In the genomic region with DNA sequence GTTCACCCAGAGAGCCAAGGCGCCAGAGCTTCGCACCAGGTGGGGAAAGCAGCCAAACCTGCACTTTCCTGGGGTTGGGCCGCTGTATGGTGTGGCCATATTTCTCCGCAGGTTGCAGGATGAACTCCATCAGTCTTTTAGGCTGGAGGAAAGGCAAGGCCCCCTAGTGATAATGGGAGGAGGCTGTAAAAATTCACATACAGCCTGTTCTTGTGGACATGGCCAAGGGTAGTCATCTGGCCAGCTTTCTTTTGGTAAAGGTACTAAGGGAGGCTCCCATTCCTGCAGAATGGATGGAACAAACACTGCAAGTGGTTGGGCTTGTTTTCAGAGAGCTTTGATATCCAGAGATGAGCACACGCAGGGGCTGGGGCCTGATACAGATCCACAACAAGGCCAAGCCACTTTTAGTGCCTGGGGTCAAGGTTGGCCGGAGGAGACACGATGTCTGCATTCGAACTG, we compare ENCODE assay signal across 10 cellular contexts. TPM values are rescaled to one million over a fixed set of nuclear protein-coding genes. Genes with fewer than 3 reads are reported as not detected.
DNase-seq lines count a peak whose midpoint lies in the region; ATAC-seq and TF ChIP-seq lines count a peak whose summit lies in the region.
"Had no signal": no experiment of that assay in that cellular context is flagged by ENCODE, and none has a peak within 500 bp of the region (broad histone marks: within the 10 kb centered on the region; RNA-seq: fewer than 3 reads in every experiment).

No MANE protein-coding gene starts in this region.

- H3K9me3 ChIP-seq in heart left ventricle (no peaks in the 10 kb centered on the region), esophagus (ENCODE audit: control insufficient read depth in 2 of 2, insufficient read depth in 1 of 2, low read depth in 1 of 2, low read length in 1 of 2) (no peaks in the 10 kb centered on the region)

- H3K4me3 ChIP-seq in heart left ventricle (no peak overlapping the region), esophagus (ENCODE audit: low read depth in 1 of 2, low read length in 2 of 2) (no peak overlapping the region)

- ATAC-seq in heart left ventricle, result no peak
- ATAC-seq in left ventricle myocardium superior, result no peak
- ATAC-seq in GM21447 (IDR thresholded peaks at IDR 0.05; ENCODE audit: unreplicated experiment), result no peak
- no peak for ATAC-seq in HG02571 (IDR thresholded peaks at IDR 0.05; ENCODE audit: unreplicated experiment)

- no peak for TF ChIP-seq POLR2A in heart left ventricle (IDR thresholded peaks at IDR 0.05)

- H3K27ac ChIP-seq in heart left ventricle (peak overlapping the region; percentile 8 to 85 (median 74)), esophagus (ENCODE audit: low read depth in 2 of 2, low read length in 1 of 2) (peak overlapping the region; percentile 63 to 75)

- no peak for TF ChIP-seq CTCF in heart left ventricle (IDR thresholded peaks at IDR 0.05)
- no peak for TF ChIP-seq CTCF in nephron (IDR thresholded peaks at IDR 0.05; ENCODE audit: unreplicated experiment in 3 of 3)

- H3K36me3 ChIP-seq in heart left ventricle, result no peaks in the 10 kb centered on the region
- H3K36me3 ChIP-seq in esophagus (ENCODE audit: control insufficient read depth in 2 of 2, insufficient read depth in 2 of 2, low read length in 1 of 2), result no peaks in the 10 kb centered on the region

- H3K4me1 Mint-ChIP-seq in nephron, result peaks cover 55% of the 10 kb centered on the region

- H3K27me3 ChIP-seq in heart left ventricle (peaks cover 0 to 8% (median 0%) of the 10 kb centered on the region in 9 donors), esophagus (ENCODE audit: control insufficient read depth in 1 of 2, insufficient read depth in 2 of 2, low read length in 2 of 2) (no peaks in the 10 kb centered on the region)

- no peak overlapping the region for H3K4me3 Mint-ChIP-seq in nephron

- peaks cover 4% of the 10 kb centered on the region for H3K36me3 Mint-ChIP-seq in nephron (ENCODE audit: low read depth)

- peak overlapping the region; percentile 94 to 96 (median 95) for H3K27ac Mint-ChIP-seq in nephron

- H3K27me3 Mint-ChIP-seq in nephron (ENCODE audit: low read depth), result no peaks in the 10 kb centered on the region

- 80 to 86% (median 85%) methylated on average over 6 to 8 of the region's 8 CpGs for WGBS in heart left ventricle, 4 donors
- 76 to 80% methylated on average over 8 of the region's 8 CpGs for WGBS in esophagus, 2 donors

- no peaks in the 10 kb centered on the region for H3K9me3 Mint-ChIP-seq in nephron

- DNase-seq in heart left ventricle, result no peak
- DNase-seq in left ventricle myocardium superior, result no peak
- no peak for DNase-seq in nucleus accumbens (lab: John Stamatoyannopoulos, UW)
- no peak for DNase-seq in NCI-H187 (lab: John Stamatoyannopoulos, UW)

- peaks cover 0 to 30% (median 15%) of the 10 kb centered on the region in 12 donors for H3K4me1 ChIP-seq in heart left ventricle
- peaks cover 0 to 5% of the 10 kb centered on the region in 2 donors for H3K4me1 ChIP-seq in esophagus (ENCODE audit: control insufficient read depth in 2 of 2, insufficient read depth in 2 of 2, low read length in 1 of 2)

- intact Hi-C loops in heart left ventricle (cut with DNase I) (loop anchor here in 4 of 10 donors (10.0 kb wide), 2 partner anchors 147 to 427 kb away; partner anchors contain the start of gene ZNRF3 (in 3 of the 4)), left ventricle myocardium superior (cut with micrococcal nuclease) (no loop called here)

RNA-seq across cellular contexts. Expression of gene C22orf31, which starts 29.6 kb away (rescaled TPM):
- total RNA-seq in heart left ventricle (under 1 TPM in 1 of 9 donors, not detected in 8; 0.40 TPM), left ventricle myocardium superior (not detected)
- polyA plus RNA-seq in heart left ventricle (not detected), esophagus (under 1 TPM; 0.13 to 0.26 TPM)
- total RNA-seq: bronchial epithelial cell, HT-29 had no signal

RNA-seq across cellular contexts. Expression of gene KREMEN1, which starts 40.8 kb away (rescaled TPM):
- total RNA-seq in heart left ventricle (10 to 100 TPM; 30.5 to 67.8 (median 46.6) TPM), left ventricle myocardium superior (68.2 TPM)
- polyA plus RNA-seq in heart left ventricle (10 to 100 TPM; 24.3 to 25.2 TPM), esophagus (10 to 100 TPM; 29.1 to 31.4 TPM)
